ENCODE assay signal across 31 cellular contexts in the genomic region with DNA sequence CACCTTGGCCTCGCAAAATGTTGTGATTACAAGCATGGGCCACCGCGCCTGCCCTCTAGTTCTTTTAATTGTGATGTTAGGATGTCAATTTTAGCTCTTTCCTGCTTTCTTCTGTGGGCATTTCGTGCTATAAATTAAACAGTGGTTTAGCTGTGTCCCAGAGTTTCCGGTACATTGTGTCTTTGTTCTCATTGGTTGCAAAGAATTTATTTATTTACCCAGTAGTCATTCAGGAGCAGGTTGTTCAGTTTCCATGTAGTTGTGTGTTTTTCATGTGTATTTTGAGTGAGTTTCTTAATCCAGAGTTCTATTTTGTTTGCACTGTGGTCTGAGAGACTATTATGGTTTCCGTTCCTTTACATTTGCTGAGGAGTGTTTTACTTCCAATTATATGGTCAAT. TPM values are rescaled to one million over a fixed set of nuclear protein-coding genes. Genes with fewer than 3 reads are reported as not detected.
"Had no signal": no experiment of that assay in that cellular context is flagged by ENCODE, and none has a peak within 500 bp of the region (broad histone marks: within the 10 kb centered on the region; RNA-seq: fewer than 3 reads in every experiment).

No MANE protein-coding gene starts in this region.

- H3K27ac ChIP-seq: brain microvascular endothelial cell, coronary artery, esophagus squamous epithelium, gastroesophageal sphincter, heart right ventricle had no signal

- H3K4me3 ChIP-seq: coronary artery, esophagus squamous epithelium, gastroesophageal sphincter, heart right ventricle had no signal

- H3K36me3 ChIP-seq: brain microvascular endothelial cell, esophagus squamous epithelium, gastroesophageal sphincter, heart right ventricle had no signal

- DNase-seq: activated B cell treated with CpG ODN at 0.5 μM for 24 hours; activated CD4-positive, alpha-beta T cell treated with anti-CD3 and anti-CD28 coated beads for 48 hours; activated CD4-positive, alpha-beta T cell treated with anti-CD3 and anti-CD28 coated beads, Interleukin-2, amount 50 U/mL, for 1 hour; activated CD4-positive, alpha-beta T cell treated with anti-CD3 and anti-CD28 coated beads, Interleukin-2, amount 50 U/mL, for 48 hours; activated CD8-positive, alpha-beta memory T cell treated with anti-CD3 and anti-CD28 coated beads for 24 hours; activated CD8-positive, alpha-beta T cell treated with anti-CD3 and anti-CD28 coated beads for 36 hours; activated effector memory CD4-positive, alpha-beta T cell treated with Interleukin-2 at 50 U/mL for 16 hours; activated gamma-delta T cell treated with Interleukin-2 at 50 U/mL for 16 hours; activated naive CD4-positive, alpha-beta T cell treated with anti-CD3 and anti-CD28 coated beads, Interleukin-2, amount 50 U/mL, for 16 hours; activated naive CD4-positive, alpha-beta T cell treated with Interleukin-2 at 50 U/mL for 16 hours; activated T-cell treated with anti-CD3 and anti-CD28 coated beads, Interleukin-2, amount 50 U/mL, for 4 hours; amniotic stem cell; anterior cingulate cortex; brain microvascular endothelial cell; effector CD4-positive, alpha-beta T cell; effector memory CD8-positive, alpha-beta T cell; erythroblast; esophagus squamous epithelium; foreskin melanocyte; heart right ventricle; T-helper 1 cell; T-helper 17 cell; T1000 had no signal

- ATAC-seq: activated CD4-positive, CD25-positive, alpha-beta regulatory T cell treated with anti-CD3 and anti-CD28 coated beads, Interleukin-2, amount 50 U/mL, for 24 hours; activated CD8-positive, alpha-beta T cell treated with anti-CD3 and anti-CD28 coated beads for 36 hours; activated T-cell treated with anti-CD3 and anti-CD28 coated beads, Interleukin-2, amount 50 U/mL, for 4 hours; activated T-helper 17 cell treated with anti-CD3 and anti-CD28 coated beads, Interleukin-2, amount 50 U/mL, for 72 hours; effector memory CD8-positive, alpha-beta T cell; gastroesophageal sphincter; heart right ventricle; T-helper 17 cell had no signal

- FAIRE-seq: astrocyte, bronchial epithelial cell had no signal

- H3K27me3 ChIP-seq: brain microvascular endothelial cell, esophagus squamous epithelium, heart right ventricle had no signal

- H3K4me1 ChIP-seq: esophagus squamous epithelium, gastroesophageal sphincter, heart right ventricle had no signal

RNA-seq across cellular contexts. Expression of a gene that starts 30.1 kb away (rescaled TPM):
- total RNA-seq: activated CD8-positive, alpha-beta T cell treated with anti-CD3 and anti-CD28 coated beads for 36 hours; activated T-cell treated with anti-CD3 and anti-CD28 coated beads, Interleukin-2, amount 50 U/mL, for 4 hours; activated T-helper 17 cell treated with anti-CD3 and anti-CD28 coated beads, Interleukin-2, amount 50 U/mL, for 72 hours; bronchial epithelial cell; fibroblast of lung; fibroblast of villous mesenchyme; T-helper 17 cell had no signal
